In genomic region chr19:2561221-2561620, GRCh38 we compare ENCODE assay signal across 13 cellular contexts.
DNase-seq lines count a peak whose midpoint lies in the region; ATAC-seq and TF ChIP-seq lines count a peak whose summit lies in the region.
"Had no signal": no experiment of that assay in that cellular context is flagged by ENCODE, and none has a peak within 500 bp of the region (broad histone marks: within the 10 kb centered on the region; RNA-seq: fewer than 3 reads in every experiment).

No MANE protein-coding gene starts in this region.

- H3K4me1 ChIP-seq in effector memory CD4-positive, alpha-beta T cell (ENCODE audit: control insufficient read depth, insufficient read depth, low read length, poor library complexity, severe bottlenecking), result peaks cover 12% of the 10 kb centered on the region
- no peaks in the 10 kb centered on the region for H3K4me1 ChIP-seq in uterus

- intact Hi-C loops in uterus (cut with DNase I; ENCODE audit: low total_unique reads), result no loop called here

- peaks cover 21% of the 10 kb centered on the region for H3K4me1 Mint-ChIP-seq in activated T-cell treated with anti-CD3 and anti-CD28 coated beads, Interleukin-2, amount 50 U/mL, for 4 hours (ENCODE audit: low read depth)

- peak overlapping the region; percentile 73 for H3K4me3 ChIP-seq in effector memory CD4-positive, alpha-beta T cell (ENCODE audit: insufficient read depth, low read depth, low read length, poor library complexity, severe bottlenecking)
- no peak overlapping the region for H3K4me3 ChIP-seq in uterus
- H3K4me3 ChIP-seq: lung had no signal

- peak overlapping the region; percentile 82 for H3K4me3 Mint-ChIP-seq in activated T-cell treated with anti-CD3 and anti-CD28 coated beads, Interleukin-2, amount 50 U/mL, for 4 hours
- H3K4me3 Mint-ChIP-seq: neural crest cell had no signal

- peak overlapping the region; percentile 69 for H3K27ac ChIP-seq in KOPT-K1 (ENCODE audit: low read depth, low read length, poor library complexity, severe bottlenecking)
- H3K27ac ChIP-seq in effector memory CD4-positive, alpha-beta T cell (ENCODE audit: insufficient read depth, low read length, poor library complexity, severe bottlenecking), result no peak overlapping the region
- no peak overlapping the region for H3K27ac ChIP-seq in uterus

- H3K27me3 ChIP-seq in effector memory CD4-positive, alpha-beta T cell (replicated peaks; ENCODE audit: control insufficient read depth, insufficient read depth, low read length, poor library complexity, severe bottlenecking), result no peaks in the 10 kb centered on the region
- H3K27me3 ChIP-seq in uterus, result no peaks in the 10 kb centered on the region

- H3K27me3 Mint-ChIP-seq in activated T-cell treated with anti-CD3 and anti-CD28 coated beads, Interleukin-2, amount 50 U/mL, for 4 hours (ENCODE audit: low read depth), result no peaks in the 10 kb centered on the region

- H3K36me3 Mint-ChIP-seq in activated T-cell treated with anti-CD3 and anti-CD28 coated beads, Interleukin-2, amount 50 U/mL, for 4 hours (ENCODE audit: insufficient read depth), result no peaks in the 10 kb centered on the region

- no peak for ATAC-seq in activated T-cell treated with anti-CD3 and anti-CD28 coated beads, Interleukin-2, amount 50 U/mL, for 4 hours

- no peaks in the 10 kb centered on the region for H3K9me3 ChIP-seq in KOPT-K1 (ENCODE audit: insufficient read depth, low read length, poor library complexity, severe bottlenecking)
- no peaks in the 10 kb centered on the region for H3K9me3 ChIP-seq in effector memory CD4-positive, alpha-beta T cell (ENCODE audit: control insufficient read depth, low read length)
- no peaks in the 10 kb centered on the region for H3K9me3 ChIP-seq in uterus

- no peak for DNase-seq in activated T-cell treated with anti-CD3 and anti-CD28 coated beads, Interleukin-2, amount 50 U/mL, for 4 hours
- DNase-seq in activated T-cell treated with anti-CD3 and anti-CD28 coated beads for 4 hours, result no peak
- DNase-seq in effector memory CD4-positive, alpha-beta T cell, result no peak
- peak; percentile 27 for DNase-seq in stimulated activated CD8-positive, alpha-beta memory T cell treated with anti-CD3 and anti-CD28 coated beads, Interleukin-4, amount 100 ng/mL, for 48 hours
- no peak for DNase-seq in epidermal melanocyte (ENCODE audit: insufficient read length, low spot score)
- no peak for DNase-seq in uterus
- no peak for DNase-seq in KG1 (lab: John Stamatoyannopoulos, UW)
- DNase-seq: ACHN, HCEC 1CT, NCI-H1436 treated with DMSO at 0.1 percent for 48 hours had no signal

- TF ChIP-seq CTCF in uterus (IDR thresholded peaks at IDR 0.05), result no peak

- H3K36me3 ChIP-seq in KOPT-K1 (ENCODE audit: insufficient read depth, low read length) (no peaks in the 10 kb centered on the region), uterus (no peaks in the 10 kb centered on the region)
- no peaks in the 10 kb centered on the region for H3K36me3 ChIP-seq in effector memory CD4-positive, alpha-beta T cell (ENCODE audit: control insufficient read depth, insufficient read depth, low read length)

- no peak for TF ChIP-seq POLR2A in uterus (IDR thresholded peaks at IDR 0.05)

- no peaks in the 10 kb centered on the region for H3K9me3 Mint-ChIP-seq in activated T-cell treated with anti-CD3 and anti-CD28 coated beads, Interleukin-2, amount 50 U/mL, for 4 hours
- H3K9me3 Mint-ChIP-seq: neural crest cell had no signal
